In genomic region chr4:100348472-100348871, GRCh38 we compare ENCODE assay signal across 15 cellular contexts.
A peak's percentile ranks its signal among the peaks of the same experiment; 100 is the strongest.
DNase-seq lines count a peak whose midpoint lies in the region; ATAC-seq and TF ChIP-seq lines count a peak whose summit lies in the region.
"Had no signal": no experiment of that assay in that cellular context is flagged by ENCODE, and none has a peak within 500 bp of the region (broad histone marks: within the 10 kb centered on the region; RNA-seq: fewer than 3 reads in every experiment).

No MANE protein-coding gene starts in this region.

- H3K36me3 ChIP-seq in vagina: no peaks in the 10 kb centered on the region
- H3K36me3 ChIP-seq: spleen had no signal

- no TSS peak for BruUV-seq in Calu3 (replicated peaks; lab: Mats Ljungman, UMichigan)

- DNase-seq in Calu3 (peak; percentile 57), M059J (ENCODE audit: low read depth) (peak; percentile 45), amniotic epithelial cell (ENCODE audit: low read depth) (peak; percentile 88), glomerular visceral epithelial cell (ENCODE audit: extremely low spot score) (peak; percentile 60), vagina (ENCODE audit: extremely low spot score in 2 of 2) (no peak)
- no peak for DNase-seq in naive thymus-derived CD8-positive, alpha-beta T cell
- DNase-seq in natural killer cell treated with Interleukin-12 subunit alpha and Interleukin-12 subunit beta and Interleukin-15 and Interleukin-18, amount 100 ng/mL, for 72 hours (ENCODE audit: low spot score): no peak
- DNase-seq: activated CD8-positive, alpha-beta memory T cell treated with anti-CD3 and anti-CD28 coated beads, Interleukin-2, amount 50 U/mL, for 4 hours; amygdala; COR-L47; NCI-H1417; NCI-H69; spleen had no signal

- H3K9me3 ChIP-seq in vagina: no peaks in the 10 kb centered on the region

- H3K4me3 Mint-ChIP-seq in Calu3 (ENCODE audit: low read depth, unreplicated experiment): no peak overlapping the region
- no peak overlapping the region for H3K4me3 Mint-ChIP-seq in naive thymus-derived CD8-positive, alpha-beta T cell
- H3K4me3 Mint-ChIP-seq in natural killer cell treated with Interleukin-12 subunit alpha and Interleukin-12 subunit beta and Interleukin-15 and Interleukin-18, amount 100 ng/mL, for 72 hours: no peak overlapping the region
- H3K4me3 Mint-ChIP-seq: T-helper 2 cell treated with Interferon-gamma antibody and Interleukin-4, amounts not matched to agents 5 μg/mL and 100 μg/mL, for 36 hours had no signal

- peaks cover 2% of the 10 kb centered on the region for H3K9me3 Mint-ChIP-seq in Calu3 (ENCODE audit: low read depth, unreplicated experiment)
- peaks cover 0 to 10% (median 6%) of the 10 kb centered on the region in 9 donors for H3K9me3 Mint-ChIP-seq in naive thymus-derived CD8-positive, alpha-beta T cell
- H3K9me3 Mint-ChIP-seq in natural killer cell treated with Interleukin-12 subunit alpha and Interleukin-12 subunit beta and Interleukin-15 and Interleukin-18, amount 100 ng/mL, for 72 hours: peaks cover 8% of the 10 kb centered on the region

- intact Hi-C loops in Calu3 (cut with micrococcal nuclease; ENCODE audit: unreplicated experiment): no loop called here
- intact Hi-C loops in vagina (cut with DNase I): no loop called here

- no peaks in the 10 kb centered on the region for H3K4me1 Mint-ChIP-seq in Calu3 (ENCODE audit: low read depth, unreplicated experiment)
- no peaks in the 10 kb centered on the region for H3K4me1 Mint-ChIP-seq in naive thymus-derived CD8-positive, alpha-beta T cell
- H3K4me1 Mint-ChIP-seq in natural killer cell treated with Interleukin-12 subunit alpha and Interleukin-12 subunit beta and Interleukin-15 and Interleukin-18, amount 100 ng/mL, for 72 hours (ENCODE audit: low read depth in 2 of 2): peaks cover 0 to 3% of the 10 kb centered on the region in 2 donors

- CTCF ChIA-PET in Calu3 (lab: Charles Lee): no interaction called here

- H3K27me3 ChIP-seq in vagina: no peaks in the 10 kb centered on the region
- H3K27me3 ChIP-seq: spleen had no signal

- TF ChIP-seq POLR2A in vagina (IDR thresholded peaks at IDR 0.05): no peak

- H3K27ac ChIP-seq in vagina: no peak overlapping the region
- H3K27ac ChIP-seq: spleen had no signal

- H3K4me1 ChIP-seq in vagina: no peaks in the 10 kb centered on the region
- H3K4me1 ChIP-seq: spleen had no signal

- H3K27ac Mint-ChIP-seq in Calu3 (ENCODE audit: unreplicated experiment): peak overlapping the region; percentile 91
- H3K27ac Mint-ChIP-seq in naive thymus-derived CD8-positive, alpha-beta T cell: no peak overlapping the region
- no peak overlapping the region for H3K27ac Mint-ChIP-seq in natural killer cell treated with Interleukin-12 subunit alpha and Interleukin-12 subunit beta and Interleukin-15 and Interleukin-18, amount 100 ng/mL, for 72 hours
- H3K27ac Mint-ChIP-seq: T-helper 2 cell treated with Interferon-gamma antibody and Interleukin-4, amounts not matched to agents 5 μg/mL and 100 μg/mL, for 36 hours had no signal

- no peak for ATAC-seq in GM18870 (IDR thresholded peaks at IDR 0.05; ENCODE audit: unreplicated experiment)
- ATAC-seq in naive thymus-derived CD8-positive, alpha-beta T cell: no peak
- ATAC-seq in natural killer cell treated with Interleukin-12 subunit alpha and Interleukin-12 subunit beta and Interleukin-15 and Interleukin-18, amount 100 ng/mL, for 72 hours: no peak

- no peak overlapping the region for H3K4me3 ChIP-seq in vagina
- H3K4me3 ChIP-seq: spleen had no signal

- POLR2A ChIA-PET in naive thymus-derived CD8-positive, alpha-beta T cell (lab: Charles Lee): no interaction called here

- no peak for TF ChIP-seq CTCF in Calu3 (IDR thresholded peaks at IDR 0.05; ENCODE audit: unreplicated experiment)
- TF ChIP-seq CTCF in vagina (IDR thresholded peaks at IDR 0.05): no peak

- no peaks in the 10 kb centered on the region for H3K36me3 Mint-ChIP-seq in Calu3 (ENCODE audit: insufficient read depth, unreplicated experiment)
- peaks cover 0 to 5% (median 0%) of the 10 kb centered on the region in 3 donors for H3K36me3 Mint-ChIP-seq in naive thymus-derived CD8-positive, alpha-beta T cell
- no peaks in the 10 kb centered on the region for H3K36me3 Mint-ChIP-seq in natural killer cell treated with Interleukin-12 subunit alpha and Interleukin-12 subunit beta and Interleukin-15 and Interleukin-18, amount 100 ng/mL, for 72 hours

- no peaks in the 10 kb centered on the region for H3K27me3 Mint-ChIP-seq in Calu3 (ENCODE audit: unreplicated experiment)
- H3K27me3 Mint-ChIP-seq in naive thymus-derived CD8-positive, alpha-beta T cell: peaks cover 0 to 10% (median 2%) of the 10 kb centered on the region in 5 donors
- peaks cover 0 to 9% of the 10 kb centered on the region in 2 donors for H3K27me3 Mint-ChIP-seq in natural killer cell treated with Interleukin-12 subunit alpha and Interleukin-12 subunit beta and Interleukin-15 and Interleukin-18, amount 100 ng/mL, for 72 hours

Comparison
In these comparisons a context has a peak if more than half of its experiments do, and no peak if none do; other contexts are left out.
1. DNase-seq: peak in Calu3 (single experiment), M059J (single experiment), amniotic epithelial cell (single experiment) and glomerular visceral epithelial cell (single experiment); none in vagina (0 of 2), naive thymus-derived CD8-positive, alpha-beta T cell (0 of 10) and natural killer cell treated with Interleukin-12 subunit alpha and Interleukin-12 subunit beta and Interleukin-15 and Interleukin-18, amount 100 ng/mL, for 72 hours (single experiment).